8 cellular contexts compared by ENCODE assay signal in genomic region chr6:101011165-101011564, GRCh38.
DNase-seq lines count a peak whose midpoint lies in the region; ATAC-seq and TF ChIP-seq lines count a peak whose summit lies in the region.

No MANE protein-coding gene starts in this region.

- no peak for TF ChIP-seq EP300 in transverse colon (IDR thresholded peaks at IDR 0.05; ENCODE audit: low read depth)

- no peak overlapping the region for H3K4me3 Mint-ChIP-seq in progenitor cell of endocrine pancreas (ENCODE audit: low read depth)

- no peaks in the 10 kb centered on the region for H3K36me3 ChIP-seq in OCI-LY3 (replicated peaks; ENCODE audit: low read depth, low read length)
- H3K36me3 ChIP-seq in transverse colon = no peaks in the 10 kb centered on the region

- H3K9me3 Mint-ChIP-seq in progenitor cell of endocrine pancreas (ENCODE audit: low read depth) = peaks cover under 1% of the 10 kb centered on the region

- H3K4me1 ChIP-seq in OCI-LY3 (ENCODE audit: low read length) (peaks cover 37% of the 10 kb centered on the region), transverse colon (peaks cover 0 to 4% (median 0%) of the 10 kb centered on the region in 4 donors)

- H3K36me3 Mint-ChIP-seq in progenitor cell of endocrine pancreas (ENCODE audit: insufficient read depth) = no peaks in the 10 kb centered on the region

- H3K4me2 ChIP-seq in OCI-LY3 (ENCODE audit: low read length) = peak overlapping the region; percentile 60

- in situ Hi-C loops in transverse colon (cut with MboI; ENCODE audit: low pct_ligation_motif_present in 1 of 4, low pct_unique_long_range_greater_than_20kb in 1 of 4, low sequenced_read_pairs in 3 of 4) = no loop called here

- H3K4me3 ChIP-seq in OCI-LY3 (ENCODE audit: low read length) = peak overlapping the region; percentile 19
- no peak overlapping the region for H3K4me3 ChIP-seq in transverse colon

- TF ChIP-seq CTCF in OCI-LY3 (IDR thresholded peaks at IDR 0.05; ENCODE audit: low read depth, low read length) = no peak
- TF ChIP-seq CTCF in transverse colon (IDR thresholded peaks at IDR 0.05) = no peak
- no peak for TF ChIP-seq CTCF in progenitor cell of endocrine pancreas (IDR thresholded peaks at IDR 0.05; ENCODE audit: unreplicated experiment)

- intact Hi-C loops in transverse colon (cut with DNase I; ENCODE audit: low total_unique reads) = no loop called here

- no peak overlapping the region for H2AFZ ChIP-seq in OCI-LY3 (ENCODE audit: low read depth, low read length)

- peak; percentile 2 for DNase-seq in stimulated activated CD4-positive, alpha-beta T cell treated with anti-CD3 and anti-CD28 coated beads, Interleukin-1b, Interleukin-23, amount 100 ng/mL, for 48 hours
- DNase-seq in stimulated activated CD4-positive, alpha-beta T cell treated with anti-CD3 and anti-CD28 coated beads, Interleukin-4, amount 100 ng/mL, for 24 hours = no peak
- DNase-seq in transverse colon (peak; percentile 37), progenitor cell of endocrine pancreas (ENCODE audit: low spot score, unreplicated experiment) (no peak), NOMO-1 treated with dmso at 0.1 percent for 144 hours (lab: John Stamatoyannopoulos, UW; ENCODE audit: unreplicated experiment) (no peak), anterior cingulate cortex (lab: John Stamatoyannopoulos, UW) (no peak)

- H3K27ac ChIP-seq in OCI-LY3 (ENCODE audit: low read length) (peak overlapping the region; percentile 67), transverse colon (no peak overlapping the region)

- WGBS in transverse colon (ENCODE audit: low coverage in 1 of 2), 2 donors = 37 to 60% methylated on average over 1 to 2 of the region's 2 CpGs

- H3K9me3 ChIP-seq in OCI-LY3 (ENCODE audit: insufficient read depth, low read length) (no peaks in the 10 kb centered on the region), transverse colon (no peaks in the 10 kb centered on the region)

- no peak overlapping the region; the same call in 1 of the 2 replicates for H3K9ac ChIP-seq in OCI-LY3 (ENCODE audit: low read length)

- H3K4me1 Mint-ChIP-seq in progenitor cell of endocrine pancreas (ENCODE audit: low read depth) = peaks cover 24% of the 10 kb centered on the region

- ATAC-seq in HG02885 (IDR thresholded peaks at IDR 0.05; ENCODE audit: poor library complexity, unreplicated experiment) = peak; percentile 88

- H3K27me3 Mint-ChIP-seq in progenitor cell of endocrine pancreas = peaks cover 15% of the 10 kb centered on the region

- H3K27me3 ChIP-seq in OCI-LY3 (ENCODE audit: low read depth, low read length) (no peaks in the 10 kb centered on the region), transverse colon (no peaks in the 10 kb centered on the region)

- no peak overlapping the region for H3K27ac Mint-ChIP-seq in progenitor cell of endocrine pancreas

- H3K79me2 ChIP-seq in OCI-LY3 (ENCODE audit: low read length) = no peaks in the 10 kb centered on the region

- TF ChIP-seq POLR2A in transverse colon (IDR thresholded peaks at IDR 0.05) = no peak

- no peaks in the 10 kb centered on the region for H4K20me1 ChIP-seq in OCI-LY3 (ENCODE audit: insufficient read depth, low read length)

Comparison
In these comparisons a context has a peak if more than half of its experiments do, and no peak if none do; other contexts are left out.
1. DNase-seq: peak in stimulated activated CD4-positive, alpha-beta T cell treated with anti-CD3 and anti-CD28 coated beads, Interleukin-1b, Interleukin-23, amount 100 ng/mL, for 48 hours (single experiment) and transverse colon (single experiment); none in stimulated activated CD4-positive, alpha-beta T cell treated with anti-CD3 and anti-CD28 coated beads, Interleukin-4, amount 100 ng/mL, for 24 hours (single experiment), progenitor cell of endocrine pancreas (single experiment), NOMO-1 treated with dmso at 0.1 percent for 144 hours (single experiment) and anterior cingulate cortex (0 of 58).